In the genomic region with DNA sequence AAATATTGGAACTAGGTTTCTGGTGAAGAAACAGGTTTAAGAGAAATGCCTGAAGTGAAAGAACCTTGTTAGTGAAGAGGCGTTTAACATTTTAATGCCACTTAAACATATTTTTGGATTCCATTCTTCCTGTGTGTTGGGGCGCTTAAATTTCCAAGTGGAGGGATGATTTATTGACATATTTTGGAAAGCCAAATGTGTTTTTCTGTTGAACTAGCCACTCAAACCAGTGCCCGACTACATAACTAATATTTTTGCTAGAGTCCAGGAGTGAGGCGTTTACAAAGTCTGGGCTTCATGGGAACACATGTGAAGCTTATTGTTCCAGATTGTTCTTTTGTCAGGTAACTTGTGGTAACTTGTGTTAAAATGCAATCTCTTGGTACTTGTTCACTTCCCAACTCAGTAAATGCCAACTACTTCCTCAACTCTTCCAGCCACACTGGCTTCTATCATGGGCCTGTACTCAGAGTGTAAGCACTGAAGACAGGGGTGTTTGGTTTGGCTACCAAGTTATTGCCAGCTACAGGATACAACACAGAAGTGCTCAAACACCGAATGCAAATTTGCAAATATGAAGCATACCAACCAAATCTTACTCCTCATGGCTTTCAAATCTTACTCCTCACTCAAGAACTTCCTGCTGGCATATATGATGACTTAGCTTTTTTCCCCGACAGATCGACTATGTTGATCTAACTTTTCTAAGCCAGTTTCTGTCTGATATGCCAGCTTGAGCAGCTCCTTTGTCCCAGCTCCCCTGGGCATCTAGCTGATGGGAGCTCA, we compare ENCODE assay signal across 8 cellular contexts. TPM values are rescaled to one million over a fixed set of nuclear protein-coding genes. Genes with fewer than 3 reads are reported as not detected.
DNase-seq lines count a peak whose midpoint lies in the region; ATAC-seq and TF ChIP-seq lines count a peak whose summit lies in the region.

No MANE protein-coding gene starts in this region.

- peaks cover 73% of the 10 kb centered on the region for H3K36me3 Mint-ChIP-seq in activated naive CD8-positive, alpha-beta T cell

- H3K27me3 ChIP-seq in right atrium auricular region, result no peaks in the 10 kb centered on the region
- no peaks in the 10 kb centered on the region for H3K27me3 ChIP-seq in right lobe of liver
- no peaks in the 10 kb centered on the region for H3K27me3 ChIP-seq in vagina

- H3K4me1 ChIP-seq in right atrium auricular region (peaks cover 0 to 51% of the 10 kb centered on the region in 2 donors), right lobe of liver (peaks cover 0 to 40% (median 14%) of the 10 kb centered on the region in 4 donors), vagina (peaks cover 74% of the 10 kb centered on the region)

- H3K4me1 Mint-ChIP-seq in activated naive CD8-positive, alpha-beta T cell (ENCODE audit: low read depth), result peaks cover 64% of the 10 kb centered on the region

- H3K9me3 ChIP-seq in right atrium auricular region (peaks cover 0 to 13% of the 10 kb centered on the region in 2 donors), right lobe of liver (no peaks in the 10 kb centered on the region), vagina (no peaks in the 10 kb centered on the region)

- H3K36me3 ChIP-seq in right atrium auricular region (peaks cover 53% of the 10 kb centered on the region), right lobe of liver (peaks cover 13 to 52% (median 42%) of the 10 kb centered on the region in 4 donors), vagina (peaks cover 9 to 58% of the 10 kb centered on the region in 2 donors)

- TF ChIP-seq POLR2A in right lobe of liver (IDR thresholded peaks at IDR 0.05), result no peak
- no peak for TF ChIP-seq POLR2A in vagina (IDR thresholded peaks at IDR 0.05)

- no peaks in the 10 kb centered on the region for H3K27me3 Mint-ChIP-seq in activated naive CD8-positive, alpha-beta T cell

- peak overlapping the region; percentile 99 for H3K27ac Mint-ChIP-seq in activated naive CD8-positive, alpha-beta T cell

- WGBS in right lobe of liver (ENCODE audit: insufficient coverage, low coverage, low lambda C conversion rate, missing lambda C conversion rate), result 60% methylated on average over 7 of the region's 7 CpGs

- H3K9me3 Mint-ChIP-seq in activated naive CD8-positive, alpha-beta T cell (ENCODE audit: low read depth), result peaks cover 11% of the 10 kb centered on the region

- TF ChIP-seq CTCF in right atrium auricular region (IDR thresholded peaks at IDR 0.05) (no peak), right lobe of liver (IDR thresholded peaks at IDR 0.05) (no peak), vagina (IDR thresholded peaks at IDR 0.05) (no peak)

- H3K27ac ChIP-seq in right atrium auricular region, result peak overlapping the region in 1 of 2 donors; percentile 98
- H3K27ac ChIP-seq in right lobe of liver, result peak overlapping the region in 2 of 3 donors; percentile 0 to 92
- no peak overlapping the region for H3K27ac ChIP-seq in vagina

- DNase-seq in right atrium auricular region (ENCODE audit: low spot score), result no peak
- no peak for DNase-seq in Right ventricle myocardium inferior (ENCODE audit: missing footprints)
- DNase-seq in right lobe of liver, result no peak
- DNase-seq in vagina (ENCODE audit: extremely low spot score in 2 of 2), result no peak
- no peak for DNase-seq in NK-92 treated with Interleukin-12 subunit alpha and Interleukin-12 subunit beta, amount 100 ng/mL, for 24 hours (lab: John Stamatoyannopoulos, UW)
- no peak for DNase-seq in GM19240 (ENCODE audit: insufficient read length, low spot score)
- DNase-seq in left lobe of liver (ENCODE audit: low spot score), result no peak

- H3K4me3 Mint-ChIP-seq in activated naive CD8-positive, alpha-beta T cell, result peak overlapping the region; percentile 98

- ATAC-seq in Right ventricle myocardium inferior (no peak), right lobe of liver (no peak), left lobe of liver (no peak)

- peak overlapping the region; percentile 97 for H3K4me3 ChIP-seq in right atrium auricular region
- peak overlapping the region; percentile 60 to 94 (median 83) for H3K4me3 ChIP-seq in right lobe of liver
- peak overlapping the region; percentile 86 to 95 for H3K4me3 ChIP-seq in vagina

- intact Hi-C loops in Right ventricle myocardium inferior (cut with DNase I), result loop anchor here (2.0 kb wide), 1 partner anchor 91 kb away; a partner anchor contains a TSS
- intact Hi-C loops in right lobe of liver (cut with DNase I), result no loop called here
- intact Hi-C loops in vagina (cut with DNase I), result no loop called here

RNA-seq across cellular contexts. Expression of a gene that starts 2.0 kb away (rescaled TPM):
- 10 to 100 TPM; 20.7 to 33.6 TPM for total RNA-seq in right atrium auricular region
- total RNA-seq in Right ventricle myocardium inferior, result 21.0 TPM
- total RNA-seq in right lobe of liver, result 10 to 100 TPM in 5 of 6 experiments, 1 to 10 TPM in 1; 9.3 to 17.5 (median 13.9) TPM
- total RNA-seq in vagina, result 27.5 TPM
- 10.0 TPM for total RNA-seq in left lobe of liver
